18 cellular contexts compared by ENCODE assay signal in the genomic region with DNA sequence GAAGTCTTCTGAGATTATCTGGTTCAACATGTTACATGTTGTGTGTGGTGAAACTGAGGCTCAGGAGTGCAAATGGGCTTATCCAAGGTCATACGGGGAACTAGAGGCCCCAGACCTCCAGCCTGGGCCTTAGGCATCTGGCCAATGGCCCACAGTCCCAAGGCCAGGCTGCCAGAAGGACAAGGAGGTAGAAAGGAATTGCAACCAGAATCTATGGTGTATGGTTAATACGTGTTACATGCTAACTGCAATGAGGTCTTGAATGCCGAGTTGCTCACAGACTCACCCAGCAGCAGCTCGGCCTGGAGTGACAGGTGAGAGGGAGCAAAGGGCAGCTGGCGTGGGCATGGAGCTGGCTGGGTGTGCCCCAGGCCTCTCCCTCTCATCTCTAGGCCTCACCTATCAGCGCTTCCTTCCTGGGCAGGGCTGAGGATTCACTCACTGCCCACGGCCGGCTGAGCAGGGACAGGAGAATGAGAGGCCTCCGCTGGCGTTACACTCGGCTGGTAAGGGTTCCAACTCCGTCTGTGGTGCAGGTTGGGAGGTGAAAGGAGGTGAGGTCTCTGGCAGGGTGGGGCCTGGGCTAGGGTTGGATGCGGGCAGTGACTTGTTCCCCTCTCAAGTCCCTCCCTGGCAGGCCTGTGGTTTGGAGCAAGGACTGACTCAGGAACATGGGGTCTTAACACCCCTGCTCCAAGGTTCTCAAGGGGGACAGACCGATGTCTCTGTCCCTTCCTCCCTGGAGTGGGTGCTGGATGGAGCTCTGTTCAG. TPM values are rescaled to one million over a fixed set of nuclear protein-coding genes. Genes with fewer than 3 reads are reported as not detected.
DNase-seq lines count a peak whose midpoint lies in the region; ATAC-seq, FAIRE-seq and TF ChIP-seq lines count a peak whose summit lies in the region.
"Had no signal": no experiment of that assay in that cellular context is flagged by ENCODE, and none has a peak within 500 bp of the region (broad histone marks: within the 10 kb centered on the region; RNA-seq: fewer than 3 reads in every experiment).

A gene (plus strand): TSS at position 437 of the 771 bp plus-strand sequence. CDS start 37 bp downstream, at position 474.

- ATAC-seq in Right ventricle myocardium superior (ENCODE audit: poor library complexity), result peak; percentile 48
- no peak for ATAC-seq in left ventricle myocardium superior
- no peak for ATAC-seq in activated T-helper 17 cell treated with anti-CD3 and anti-CD28 coated beads, Interleukin-2, amount 50 U/mL, for 72 hours (replicated peaks)
- ATAC-seq in HG02623 (IDR thresholded peaks at IDR 0.05; ENCODE audit: unreplicated experiment), result no peak
- ATAC-seq: gastrocnemius medialis had no signal

- H3K9me3 Mint-ChIP-seq in activated T-helper 17 cell treated with anti-CD3 and anti-CD28 coated beads, Interleukin-2, amount 50 U/mL, for 72 hours, result no peaks in the 10 kb centered on the region
- no peaks in the 10 kb centered on the region for H3K9me3 Mint-ChIP-seq in type B pancreatic cell
- H3K9me3 Mint-ChIP-seq: activated naive CD4-positive, alpha-beta T cell treated with anti-CD3 and anti-CD28 coated beads, Interleukin-2, amount 50 U/mL, for 72 hours; stimulated activated naive B cell treated with anti-CD40 and anti-IgM and Interleukin-4, amounts not matched to agents 10 μg/mL and 1 μg/mL and 100 μg/mL, for 72 hours had no signal

- H3K36me3 ChIP-seq in mesenchymal stem cell (ENCODE audit: control insufficient read depth in 1 of 2, insufficient read depth in 2 of 2, low read depth in 1 of 2, low read length in 2 of 2), result no peaks in the 10 kb centered on the region
- H3K36me3 ChIP-seq: cardiac muscle cell, gastrocnemius medialis, WERI-Rb-1 had no signal

- no peak within 1 kb of the TSS for H3K4me3 ChIP-seq in mesenchymal stem cell (ENCODE audit: insufficient read depth in 1 of 2, low read depth in 1 of 2, low read length in 2 of 2)
- H3K4me3 ChIP-seq: cardiac muscle cell, gastrocnemius medialis had no signal

- TF ChIP-seq CTCF in type B pancreatic cell (conservative IDR thresholded peaks at IDR 0.05), result no peak

- no peak within 1 kb of the TSS for H3K18ac ChIP-seq in mesenchymal stem cell (ENCODE audit: low read depth in 1 of 2, low read length in 2 of 2)

- peaks cover 4 to 19% of the 10 kb centered on the region in 2 experiments for H3K27me3 ChIP-seq in mesenchymal stem cell (ENCODE audit: control insufficient read depth in 1 of 2, insufficient read depth in 1 of 2, low read length in 2 of 2)
- H3K27me3 ChIP-seq: cardiac muscle cell, gastrocnemius medialis had no signal

- H2BK120ac ChIP-seq in mesenchymal stem cell (ENCODE audit: low read depth, low read length), result no peak within 1 kb of the TSS

- no peak within 1 kb of the TSS for H2AFZ ChIP-seq in mesenchymal stem cell (ENCODE audit: low read depth, low read length)

- H3K23ac ChIP-seq in mesenchymal stem cell (ENCODE audit: low read length in 2 of 2), result no peak within 1 kb of the TSS

- no peaks in the 10 kb centered on the region for H3K79me1 ChIP-seq in mesenchymal stem cell (replicated peaks; ENCODE audit: low read length, poor library complexity, severe bottlenecking)

- no peaks in the 10 kb centered on the region for H3K27me3 Mint-ChIP-seq in activated T-helper 17 cell treated with anti-CD3 and anti-CD28 coated beads, Interleukin-2, amount 50 U/mL, for 72 hours
- no peaks in the 10 kb centered on the region for H3K27me3 Mint-ChIP-seq in type B pancreatic cell
- H3K27me3 Mint-ChIP-seq: stimulated activated naive B cell treated with anti-CD40 and anti-IgM and Interleukin-4, amounts not matched to agents 10 μg/mL and 1 μg/mL and 100 μg/mL, for 72 hours had no signal

- H3K9ac ChIP-seq in mesenchymal stem cell (ENCODE audit: low read length), result no peak within 1 kb of the TSS

- intact Hi-C loops in Right ventricle myocardium superior (cut with DNase I) (no loop called here), left ventricle myocardium superior (cut with micrococcal nuclease) (no loop called here)

- H3K27ac Mint-ChIP-seq in activated T-helper 17 cell treated with anti-CD3 and anti-CD28 coated beads, Interleukin-2, amount 50 U/mL, for 72 hours, result peak within 1 kb of the TSS; percentile 34
- H3K27ac Mint-ChIP-seq in type B pancreatic cell, result peak within 1 kb of the TSS; percentile 58

- H2AK5ac ChIP-seq in mesenchymal stem cell (ENCODE audit: low read length, severe bottlenecking), result no peak within 1 kb of the TSS

- no peak within 1 kb of the TSS for H3K4ac ChIP-seq in mesenchymal stem cell (ENCODE audit: low read depth in 1 of 2, low read length in 2 of 2)

- H4K8ac ChIP-seq in mesenchymal stem cell (ENCODE audit: low read length), result no peak within 1 kb of the TSS

- H3K9me3 ChIP-seq in mesenchymal stem cell (ENCODE audit: control insufficient read depth, low read length), result no peaks in the 10 kb centered on the region
- H3K9me3 ChIP-seq: gastrocnemius medialis had no signal

- no peak within 1 kb of the TSS for H4K91ac ChIP-seq in mesenchymal stem cell (ENCODE audit: low read length)

- DNase-seq in Right ventricle myocardium superior (no peak), left ventricle myocardium superior (no peak), mesenchymal stem cell (no peak), type B pancreatic cell (ENCODE audit: extremely low spot score, unreplicated experiment) (no peak), GM19239 (ENCODE audit: insufficient read length, low spot score) (no peak), SHP77 (lab: John Stamatoyannopoulos, UW) (no peak)
- DNase-seq: activated CD8-positive, alpha-beta memory T cell treated with anti-CD3 and anti-CD28 coated beads, Interleukin-2, amount 50 U/mL, for 48 hours; gastrocnemius medialis; HCEC 1CT; NCI-H2081; right cardiac atrium; stimulated activated naive B cell treated with anti-CD40 and anti-IgM and Interleukin-4, amounts not matched to agents 10 μg/mL and 1 μg/mL and 100 μg/mL, for 72 hours; WERI-Rb-1 had no signal

- no peaks in the 10 kb centered on the region for H3K4me1 Mint-ChIP-seq in activated T-helper 17 cell treated with anti-CD3 and anti-CD28 coated beads, Interleukin-2, amount 50 U/mL, for 72 hours
- no peaks in the 10 kb centered on the region for H3K4me1 Mint-ChIP-seq in type B pancreatic cell (ENCODE audit: unreplicated experiment)

- FAIRE-seq in GM19239 (lab: Jason Lieb, UNC), result no peak

- H2BK5ac ChIP-seq in mesenchymal stem cell (ENCODE audit: low read depth, low read length, poor library complexity, severe bottlenecking), result no peak within 1 kb of the TSS

- H3K4me2 ChIP-seq in mesenchymal stem cell (ENCODE audit: low read length, poor library complexity, severe bottlenecking), result no peak within 1 kb of the TSS

- peak within 1 kb of the TSS; percentile 18 for H2BK15ac ChIP-seq in mesenchymal stem cell (ENCODE audit: low read depth, poor library complexity, severe bottlenecking)

- 89% methylated on average over 14 of the region's 14 CpGs for WGBS in mesenchymal stem cell

- peaks cover 9% of the 10 kb centered on the region for H3K4me1 ChIP-seq in mesenchymal stem cell (ENCODE audit: control insufficient read depth, insufficient read depth, low read depth, low read length)
- H3K4me1 ChIP-seq: gastrocnemius medialis had no signal

- no peak within 1 kb of the TSS for H3K27ac ChIP-seq in mesenchymal stem cell (ENCODE audit: low read length, poor library complexity, severe bottlenecking)
- H3K27ac ChIP-seq: cardiac muscle cell, gastrocnemius medialis, WERI-Rb-1 had no signal

- H3K4me3 Mint-ChIP-seq in activated T-helper 17 cell treated with anti-CD3 and anti-CD28 coated beads, Interleukin-2, amount 50 U/mL, for 72 hours, result no peak within 1 kb of the TSS
- no peak within 1 kb of the TSS for H3K4me3 Mint-ChIP-seq in type B pancreatic cell
- H3K4me3 Mint-ChIP-seq: stimulated activated naive B cell treated with anti-CD40 and anti-IgM and Interleukin-4, amounts not matched to agents 10 μg/mL and 1 μg/mL and 100 μg/mL, for 72 hours had no signal

- H3K14ac ChIP-seq in mesenchymal stem cell (ENCODE audit: low read length in 2 of 2), result no peak within 1 kb of the TSS

- no peak within 1 kb of the TSS for H2BK12ac ChIP-seq in mesenchymal stem cell (ENCODE audit: low read length in 2 of 2)

- no peaks in the 10 kb centered on the region for H3K36me3 Mint-ChIP-seq in activated T-helper 17 cell treated with anti-CD3 and anti-CD28 coated beads, Interleukin-2, amount 50 U/mL, for 72 hours (ENCODE audit: low read depth)
- H3K36me3 Mint-ChIP-seq in type B pancreatic cell, result no peaks in the 10 kb centered on the region
- H3K36me3 Mint-ChIP-seq: activated naive CD4-positive, alpha-beta T cell treated with anti-CD3 and anti-CD28 coated beads, Interleukin-2, amount 50 U/mL, for 72 hours; stimulated activated naive B cell treated with anti-CD40 and anti-IgM and Interleukin-4, amounts not matched to agents 10 μg/mL and 1 μg/mL and 100 μg/mL, for 72 hours had no signal

RNA-seq across cellular contexts. Expression of the gene that starts here (rescaled TPM):
- total RNA-seq in Right ventricle myocardium superior, result not detected
- total RNA-seq in left ventricle myocardium superior, result not detected
- not detected for total RNA-seq in activated T-helper 17 cell treated with anti-CD3 and anti-CD28 coated beads, Interleukin-2, amount 50 U/mL, for 72 hours
- not detected for polyA plus RNA-seq in mesenchymal stem cell (2013, experiment 1 of 2)
- not detected for polyA plus RNA-seq in mesenchymal stem cell (2013, experiment 2 of 2)
- 0.75 and 0.93 TPM in 2 replicates for total RNA-seq in type B pancreatic cell (ENCODE audit: low replicate concordance)
- total RNA-seq: A172; activated naive CD4-positive, alpha-beta T cell treated with anti-CD3 and anti-CD28 coated beads, Interleukin-2, amount 50 U/mL, for 72 hours; cardiac muscle cell; gastrocnemius medialis; right cardiac atrium had no signal
- polyA plus RNA-seq: cardiac muscle cell had no signal

Comparison
In these comparisons a context has a peak if more than half of its experiments do, and no peak if none do; other contexts are left out.
1. Peak in ATAC-seq in Right ventricle myocardium superior; RNA of the gene not detected or under 1 TPM.